ENCODE assay signal across 15 cellular contexts in genomic region chr6:140980265-140980887, GRCh38.
DNase-seq lines count a peak whose midpoint lies in the region; ATAC-seq, FAIRE-seq and TF ChIP-seq lines count a peak whose summit lies in the region.
"Had no signal": no experiment of that assay in that cellular context is flagged by ENCODE, and none has a peak within 500 bp of the region (broad histone marks: within the 10 kb centered on the region; RNA-seq: fewer than 3 reads in every experiment).

No MANE protein-coding gene starts in this region.

- peak; percentile 34; the same call in 1 of the 2 replicates for TF ChIP-seq CTCF in HFFc6 (IDR thresholded peaks at IDR 0.05)
- peak; percentile 17 for TF ChIP-seq CTCF in cardiac fibroblast (IDR thresholded peaks at IDR 0.05; ENCODE audit: low read depth, low read length)
- TF ChIP-seq CTCF in D721Med (IDR thresholded peaks at IDR 0.05; ENCODE audit: insufficient read depth, missing control alignments), result no peak
- TF ChIP-seq CTCF in colonic mucosa (IDR thresholded peaks at IDR 0.05), result no peak

- H3K9me3 Mint-ChIP-seq in HFFc6, result no peaks in the 10 kb centered on the region
- H3K9me3 Mint-ChIP-seq: activated CD4-positive, alpha-beta memory T cell treated with anti-CD3 and anti-CD28 coated beads for 36 hours; stimulated activated naive CD8-positive, alpha-beta T cell treated with anti-CD3 and anti-CD28 coated beads, Interleukin-15, Interleukin-2, amounts not matched to agents 100 ng/mL and 50 ng/mL, for 24 hours had no signal

- peak overlapping the region; percentile 72 for H3K27ac ChIP-seq in right cardiac atrium (ENCODE audit: low read length)
- peak overlapping the region; percentile 21 for H3K27ac ChIP-seq in subcutaneous abdominal adipose tissue (ENCODE audit: low read depth, low read length)
- no peak overlapping the region for H3K27ac ChIP-seq in colonic mucosa
- H3K27ac ChIP-seq: KMS-11 had no signal

- no peak overlapping the region for H3K9ac ChIP-seq in subcutaneous abdominal adipose tissue (ENCODE audit: low read length in 5 of 5)
- no peak overlapping the region for H3K9ac ChIP-seq in colonic mucosa (ENCODE audit: low read depth in 2 of 2, low read length in 2 of 2)
- H3K9ac ChIP-seq: KMS-11 had no signal

- H3K4me1 Mint-ChIP-seq in HFFc6 (ENCODE audit: low read depth), result peaks cover 33% of the 10 kb centered on the region

- WGBS in right cardiac atrium, result 56% methylated on average over 6 of the region's 6 CpGs

- H3K4me3 Mint-ChIP-seq in HFFc6, result no peak overlapping the region; the same call in 1 of the 2 replicates
- H3K4me3 Mint-ChIP-seq: activated CD4-positive, alpha-beta memory T cell treated with anti-CD3 and anti-CD28 coated beads for 36 hours; stimulated activated naive CD8-positive, alpha-beta T cell treated with anti-CD3 and anti-CD28 coated beads, Interleukin-15, Interleukin-2, amounts not matched to agents 100 ng/mL and 50 ng/mL, for 24 hours had no signal

- no peak overlapping the region for H3K4me3 ChIP-seq in cardiac fibroblast (replicated peaks in 1 of 2; ENCODE audit: low read depth in 2 of 2, low read length in 2 of 2)
- no peak overlapping the region for H3K4me3 ChIP-seq in right cardiac atrium (ENCODE audit: low read length)
- peak overlapping the region in 1 of 5 donors; percentile 11 for H3K4me3 ChIP-seq in subcutaneous abdominal adipose tissue (ENCODE audit: low read depth in 1 of 5, low read length in 5 of 5)
- H3K4me3 ChIP-seq in colonic mucosa, result no peak overlapping the region
- H3K4me3 ChIP-seq: esophagus squamous epithelium had no signal

- DNase-seq in HFFc6 (peak; percentile 16), cardiac fibroblast (ENCODE audit: low read depth in 2 of 2) (peak; percentile 47 to 57), right cardiac atrium (no peak), D721Med (ENCODE audit: insufficient read length, low spot score) (no peak), colonic mucosa (no peak)
- DNase-seq in activated T-cell treated with anti-CD3 and anti-CD28 coated beads, Interleukin-2, amount 50 U/mL, for 48 hours, result no peak
- DNase-seq: activated CD4-positive, alpha-beta memory T cell treated with anti-CD3 and anti-CD28 coated beads for 36 hours; central memory CD4-positive, alpha-beta T cell; esophagus squamous epithelium; NCI-H524 treated with DMSO at 0.1 percent for 48 hours had no signal

- H3K36me3 Mint-ChIP-seq in HFFc6 (ENCODE audit: low read depth), result 0 out of 2 replicates have a peak, but pooled peaks cover 6% of the 10 kb centered on the region
- H3K36me3 Mint-ChIP-seq: activated CD4-positive, alpha-beta memory T cell treated with anti-CD3 and anti-CD28 coated beads for 36 hours had no signal

- intact Hi-C loops in right cardiac atrium (cut with DNase I) (no loop called here), colonic mucosa (cut with DNase I) (no loop called here)

- peak overlapping the region; percentile 69 for H3K27ac Mint-ChIP-seq in HFFc6
- H3K27ac Mint-ChIP-seq: activated CD4-positive, alpha-beta memory T cell treated with anti-CD3 and anti-CD28 coated beads for 36 hours; stimulated activated naive CD8-positive, alpha-beta T cell treated with anti-CD3 and anti-CD28 coated beads, Interleukin-15, Interleukin-2, amounts not matched to agents 100 ng/mL and 50 ng/mL, for 24 hours had no signal

- FAIRE-seq in D721Med (lab: Jason Lieb, UNC), result no peak
- FAIRE-seq: H1 had no signal

- ATAC-seq in right cardiac atrium, result no peak
- ATAC-seq in GM18868 (IDR thresholded peaks at IDR 0.05; ENCODE audit: unreplicated experiment), result no peak

- H3K36me3 ChIP-seq in subcutaneous abdominal adipose tissue (ENCODE audit: control insufficient read depth in 5 of 5, insufficient read depth in 5 of 5, low read length in 5 of 5) (no peaks in the 10 kb centered on the region), colonic mucosa (no peaks in the 10 kb centered on the region)
- H3K36me3 ChIP-seq: esophagus squamous epithelium had no signal

- H3K27me3 ChIP-seq in right cardiac atrium (ENCODE audit: control insufficient read depth, insufficient read depth) (no peaks in the 10 kb centered on the region), subcutaneous abdominal adipose tissue (ENCODE audit: control insufficient read depth in 5 of 5, insufficient read depth in 4 of 5, low read length in 5 of 5) (no peaks in the 10 kb centered on the region), colonic mucosa (no peaks in the 10 kb centered on the region)
- H3K27me3 ChIP-seq: esophagus squamous epithelium had no signal

- H3K9me3 ChIP-seq in right cardiac atrium (ENCODE audit: control insufficient read depth, low read length) (no peaks in the 10 kb centered on the region), subcutaneous abdominal adipose tissue (ENCODE audit: control insufficient read depth in 5 of 5, low read length in 5 of 5) (no peaks in the 10 kb centered on the region), colonic mucosa (no peaks in the 10 kb centered on the region)
- H3K9me3 ChIP-seq: esophagus squamous epithelium had no signal

- H3K4me1 ChIP-seq in right cardiac atrium (ENCODE audit: control insufficient read depth, insufficient read depth, low read length) (no peaks in the 10 kb centered on the region), subcutaneous abdominal adipose tissue (ENCODE audit: control insufficient read depth in 5 of 5, insufficient read depth in 5 of 5, low read length in 5 of 5) (peaks cover 0 to 20% (median 14%) of the 10 kb centered on the region in 5 donors), colonic mucosa (no peaks in the 10 kb centered on the region)

- H3K27me3 Mint-ChIP-seq in HFFc6 (ENCODE audit: insufficient read depth), result no peaks in the 10 kb centered on the region; the same call in 1 of the 2 replicates
- H3K27me3 Mint-ChIP-seq: stimulated activated naive CD8-positive, alpha-beta T cell treated with anti-CD3 and anti-CD28 coated beads, Interleukin-15, Interleukin-2, amounts not matched to agents 100 ng/mL and 50 ng/mL, for 24 hours had no signal

Comparison
In these comparisons a context has a peak if more than half of its experiments do, and no peak if none do; other contexts are left out.
1. DNase-seq: peak in HFFc6 (single experiment) and cardiac fibroblast (2 of 2); none in right cardiac atrium (0 of 3), D721Med (single experiment), colonic mucosa (single experiment) and activated T-cell treated with anti-CD3 and anti-CD28 coated beads, Interleukin-2, amount 50 U/mL, for 48 hours (0 of 2).
2. CTCF ChIP-seq: peak in HFFc6 (single experiment) and cardiac fibroblast (single experiment); none in D721Med (single experiment) and colonic mucosa (single experiment).